ENCODE assay signal across 9 cellular contexts in the genomic region with DNA sequence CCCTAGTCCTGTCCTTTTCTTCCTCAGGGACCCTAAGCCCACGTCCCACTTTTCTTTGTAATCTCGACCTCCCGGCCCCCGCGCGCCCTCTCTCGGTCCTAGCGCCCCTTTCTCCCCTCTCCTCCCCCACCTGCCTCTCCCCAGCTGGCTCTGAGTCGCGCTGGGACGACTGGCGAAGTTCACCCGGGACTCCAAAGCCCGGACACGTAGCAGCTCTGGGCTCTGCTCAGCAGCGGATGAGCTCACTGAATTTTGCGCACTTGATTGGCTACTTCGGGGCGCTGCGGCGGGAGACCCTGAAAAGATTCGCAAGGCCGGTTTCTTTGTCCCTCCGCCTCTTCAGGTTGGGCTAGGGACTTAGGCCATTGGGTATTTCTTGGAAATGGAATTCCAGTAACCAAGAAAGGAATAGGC. TPM values are rescaled to one million over a fixed set of nuclear protein-coding genes. Genes with fewer than 3 reads are reported as not detected.
A peak's percentile ranks its signal among the peaks of the same experiment; 100 is the strongest.
DNase-seq lines count a peak whose midpoint lies in the region; ATAC-seq and TF ChIP-seq lines count a peak whose summit lies in the region.
"Had no signal": no experiment of that assay in that cellular context is flagged by ENCODE, and none has a peak within 500 bp of the region (broad histone marks: within the 10 kb centered on the region; RNA-seq: fewer than 3 reads in every experiment).

No MANE protein-coding gene starts in this region.

- H3K23ac ChIP-seq in mesenchymal stem cell (ENCODE audit: low read length in 2 of 2): no peak overlapping the region

- DNase-seq in GM12864 (ENCODE audit: low read depth) (no peak), NCI-H1105 (lab: John Stamatoyannopoulos, UW) (peak; percentile 83), ecto neural progenitor cell (ENCODE audit: low spot score) (peak; percentile 88), mesenchymal stem cell (peak; percentile 36), uterus (peak; percentile 44 to 64), NCI-H69 (lab: John Stamatoyannopoulos, UW) (no peak), putamen (ENCODE audit: low spot score) (no peak)

- peaks cover 46 to 67% of the 10 kb centered on the region in 2 experiments for H3K27me3 ChIP-seq in mesenchymal stem cell (ENCODE audit: control insufficient read depth in 1 of 2, insufficient read depth in 1 of 2, low read length in 2 of 2)
- H3K27me3 ChIP-seq in uterus: no peaks in the 10 kb centered on the region

- intact Hi-C loops in uterus (cut with DNase I; ENCODE audit: low total_unique reads): no loop called here

- no peak for TF ChIP-seq CTCF in GM12864 (IDR thresholded peaks at IDR 0.05; ENCODE audit: low read depth, low read length, missing control alignments)
- TF ChIP-seq CTCF in uterus (IDR thresholded peaks at IDR 0.05): no peak

- H2BK15ac ChIP-seq in mesenchymal stem cell (ENCODE audit: low read depth, poor library complexity, severe bottlenecking): no peak overlapping the region

- H3K36me3 ChIP-seq in mesenchymal stem cell (ENCODE audit: control insufficient read depth in 1 of 2, insufficient read depth in 2 of 2, low read depth in 1 of 2, low read length in 2 of 2) (no peaks in the 10 kb centered on the region), uterus (no peaks in the 10 kb centered on the region)

- H3K9me3 ChIP-seq in mesenchymal stem cell (ENCODE audit: control insufficient read depth, low read length): no peaks in the 10 kb centered on the region
- no peaks in the 10 kb centered on the region for H3K9me3 ChIP-seq in uterus

- peak overlapping the region; percentile 29 for H3K4me2 ChIP-seq in mesenchymal stem cell (ENCODE audit: low read length, poor library complexity, severe bottlenecking)

- ATAC-seq in GM21723 (IDR thresholded peaks at IDR 0.05; ENCODE audit: unreplicated experiment): peak; percentile 86

- no peak overlapping the region for H2AFZ ChIP-seq in mesenchymal stem cell (ENCODE audit: low read depth, low read length)

- no peak overlapping the region for H2BK5ac ChIP-seq in mesenchymal stem cell (ENCODE audit: low read depth, low read length, poor library complexity, severe bottlenecking)

- H2BK12ac ChIP-seq in mesenchymal stem cell (ENCODE audit: low read length in 2 of 2): no peak overlapping the region

- H3K79me1 ChIP-seq in mesenchymal stem cell (replicated peaks; ENCODE audit: low read length, poor library complexity, severe bottlenecking): no peaks in the 10 kb centered on the region

- TF ChIP-seq POLR2A in uterus (IDR thresholded peaks at IDR 0.05): no peak

- H3K9ac ChIP-seq in mesenchymal stem cell (ENCODE audit: low read length): peak overlapping the region; percentile 59

- no peak overlapping the region for H2BK120ac ChIP-seq in mesenchymal stem cell (ENCODE audit: low read depth, low read length)

- H3K27ac ChIP-seq in mesenchymal stem cell (ENCODE audit: low read length, poor library complexity, severe bottlenecking) (no peak overlapping the region), uterus (no peak overlapping the region)

- no peak overlapping the region for H3K18ac ChIP-seq in mesenchymal stem cell (ENCODE audit: low read depth in 1 of 2, low read length in 2 of 2)

- H3K4me3 ChIP-seq in GM12864 (ENCODE audit: low read depth, low read length) (peak overlapping the region; percentile 18; the same call in 1 of the 2 replicates), mesenchymal stem cell (ENCODE audit: insufficient read depth in 1 of 2, low read depth in 1 of 2, low read length in 2 of 2) (peak overlapping the region in 1 of 2 experiments; percentile 64), uterus (peak overlapping the region; percentile 16 to 26)

- H4K91ac ChIP-seq in mesenchymal stem cell (ENCODE audit: low read length): no peak overlapping the region

- H3K4me1 ChIP-seq in mesenchymal stem cell (ENCODE audit: control insufficient read depth, insufficient read depth, low read depth, low read length): no peaks in the 10 kb centered on the region
- no peaks in the 10 kb centered on the region for H3K4me1 ChIP-seq in uterus

- H3K14ac ChIP-seq in mesenchymal stem cell (ENCODE audit: low read length in 2 of 2): no peak overlapping the region

- WGBS in mesenchymal stem cell: 1% methylated on average over 24 of the region's 24 CpGs

- no peak overlapping the region for H4K8ac ChIP-seq in mesenchymal stem cell (ENCODE audit: low read length)

- H3K4ac ChIP-seq in mesenchymal stem cell (ENCODE audit: low read depth in 1 of 2, low read length in 2 of 2): no peak overlapping the region

- no peak overlapping the region for H2AK5ac ChIP-seq in mesenchymal stem cell (ENCODE audit: low read length, severe bottlenecking)

RNA-seq across cellular contexts. Expression of a gene that starts 16.3 kb away (rescaled TPM):
- not detected for polyA plus RNA-seq in mesenchymal stem cell (2013, experiment 1 of 2)
- polyA plus RNA-seq in mesenchymal stem cell (2013, experiment 2 of 2): not detected
- 100 to 1,000 TPM in 3 of 4 donors, 10 to 100 TPM in 1; 10.4 to 478 (median 192) TPM for total RNA-seq in uterus
- total RNA-seq: natural killer cell treated with Interleukin-12 subunit alpha and Interleukin-12 subunit beta and Interleukin-15 and Interleukin-18, amount 100 ng/mL, for 72 hours had no signal

RNA-seq across cellular contexts. Expression of a gene that starts 17.0 kb away (rescaled TPM):
- polyA plus RNA-seq in mesenchymal stem cell (2013, experiment 1 of 2): not detected
- not detected for polyA plus RNA-seq in mesenchymal stem cell (2013, experiment 2 of 2)
- total RNA-seq in uterus: 1 to 10 TPM in 3 of 4 donors, not detected in 1; 2.7 to 8.8 (median 5.6) TPM
- total RNA-seq: natural killer cell treated with Interleukin-12 subunit alpha and Interleukin-12 subunit beta and Interleukin-15 and Interleukin-18, amount 100 ng/mL, for 72 hours had no signal

Comparison
In these comparisons a context has a peak if more than half of its experiments do, and no peak if none do; other contexts are left out.
1. DNase-seq: peak in NCI-H1105 (single experiment), ecto neural progenitor cell (single experiment), mesenchymal stem cell (single experiment) and uterus (2 of 2); none in GM12864 (single experiment), NCI-H69 (single experiment) and putamen (single experiment).